In genomic region chr6:57047859-57048258, GRCh38 we compare ENCODE assay signal across 8 cellular contexts. TPM values are rescaled to one million over a fixed set of nuclear protein-coding genes. Genes with fewer than 3 reads are reported as not detected.
DNase-seq lines count a peak whose midpoint lies in the region; ATAC-seq and TF ChIP-seq lines count a peak whose summit lies in the region.
"Not testable (repeated sequence)": the region's sequence is repeated elsewhere in the genome, so short reads cannot be mapped to it uniquely, and the experiment has no call there.

No MANE protein-coding gene starts in this region.

- peak overlapping the region; percentile 13 to 46 for H3K4me3 Mint-ChIP-seq in CD14-positive monocyte
- peak overlapping the region; percentile 64 for H3K4me3 Mint-ChIP-seq in activated CD4-positive, alpha-beta memory T cell treated with anti-CD3 and anti-CD28 coated beads for 36 hours
- H3K4me3 Mint-ChIP-seq in naive thymus-derived CD4-positive, alpha-beta T cell = peak overlapping the region; percentile 46 to 84 (median 70)

- H3K36me3 Mint-ChIP-seq in CD14-positive monocyte = peaks cover 30 to 32% of the 10 kb centered on the region in 2 donors
- H3K36me3 Mint-ChIP-seq in activated CD4-positive, alpha-beta memory T cell treated with anti-CD3 and anti-CD28 coated beads for 36 hours = peaks cover 29% of the 10 kb centered on the region
- H3K36me3 Mint-ChIP-seq in naive thymus-derived CD4-positive, alpha-beta T cell = peaks cover 0 to 22% (median 6%) of the 10 kb centered on the region in 5 donors

- H3K27me3 Mint-ChIP-seq in CD14-positive monocyte (ENCODE audit: low read depth in 3 of 3) = peaks cover 8 to 15% (median 8%) of the 10 kb centered on the region in 3 donors
- H3K27me3 Mint-ChIP-seq in activated CD4-positive, alpha-beta memory T cell treated with anti-CD3 and anti-CD28 coated beads for 36 hours = peaks cover 13% of the 10 kb centered on the region
- peaks cover 0 to 30% (median 0%) of the 10 kb centered on the region in 5 donors for H3K27me3 Mint-ChIP-seq in naive thymus-derived CD4-positive, alpha-beta T cell

- peaks cover 21% of the 10 kb centered on the region for H3K4me1 Mint-ChIP-seq in CD14-positive monocyte
- peaks cover 19% of the 10 kb centered on the region for H3K4me1 Mint-ChIP-seq in activated CD4-positive, alpha-beta memory T cell treated with anti-CD3 and anti-CD28 coated beads for 36 hours (ENCODE audit: low read depth)
- H3K4me1 Mint-ChIP-seq in naive thymus-derived CD4-positive, alpha-beta T cell = peaks cover 21 to 41% (median 32%) of the 10 kb centered on the region in 7 donors

- not testable (repeated sequence) for DNase-seq in CD14-positive monocyte (ENCODE audit: low spot score); HAP-1 (ENCODE audit: low spot score in 2 of 2); activated CD4-positive, alpha-beta memory T cell treated with anti-CD3 and anti-CD28 coated beads for 36 hours; astrocyte of the spinal cord (ENCODE audit: low read depth, low spot score); fibroblast of mammary gland (ENCODE audit: low read depth); naive thymus-derived CD4-positive, alpha-beta T cell; smooth muscle cell (lab: John Stamatoyannopoulos, UW; ENCODE audit: unreplicated experiment)

- peaks cover 35% of the 10 kb centered on the region for H3K36me3 ChIP-seq in HAP-1 (replicated peaks)
- peaks cover 40% of the 10 kb centered on the region for H3K36me3 ChIP-seq in OCI-LY3 (replicated peaks; ENCODE audit: low read depth, low read length)
- H3K36me3 ChIP-seq in naive thymus-derived CD4-positive, alpha-beta T cell (ENCODE audit: control insufficient read depth in 2 of 3, insufficient read depth in 3 of 3, low read length in 3 of 3) = peaks cover 0 to 17% (median 6%) of the 10 kb centered on the region in 3 experiments
- H3K36me3 ChIP-seq in smooth muscle cell (ENCODE audit: low read depth) = peaks cover 11% of the 10 kb centered on the region

- intact Hi-C loops in CD14-positive monocyte (cut with micrococcal nuclease) = not testable (repeated sequence)
- intact Hi-C loops in activated CD4-positive, alpha-beta memory T cell treated with anti-CD3 and anti-CD28 coated beads for 36 hours (cut with micrococcal nuclease) = loop anchor here (5.0 kb wide), 1 partner anchor 174 kb away; the partner anchor contains the start of gene RAB23
- intact Hi-C loops in naive thymus-derived CD4-positive, alpha-beta T cell (cut with micrococcal nuclease) = loop anchor here (2.0 kb wide), 3 partner anchors 19 to 269 kb away; partner anchors contain the start of genes PRIM2 (in 2 of the 2) and RAB23 (in 1 of the 2)

- H4K20me1 ChIP-seq in OCI-LY3 (ENCODE audit: insufficient read depth, low read length) = not testable (repeated sequence)
- H4K20me1 ChIP-seq in smooth muscle cell (ENCODE audit: low read depth) = peaks cover 38% of the 10 kb centered on the region

- peaks cover 35% of the 10 kb centered on the region for H3K79me2 ChIP-seq in OCI-LY3 (ENCODE audit: low read length)
- H3K79me2 ChIP-seq in smooth muscle cell (ENCODE audit: low read depth) = peaks cover 44% of the 10 kb centered on the region

- peak overlapping the region; percentile 9; the same call in 1 of the 2 replicates for H3K9ac ChIP-seq in OCI-LY3 (ENCODE audit: low read length)
- H3K9ac ChIP-seq in smooth muscle cell (ENCODE audit: low read depth) = not testable (repeated sequence)

- peak overlapping the region in 2 of 7 donors; percentile 62 to 80 for H3K27ac Mint-ChIP-seq in CD14-positive monocyte
- peak overlapping the region; percentile 23 for H3K27ac Mint-ChIP-seq in activated CD4-positive, alpha-beta memory T cell treated with anti-CD3 and anti-CD28 coated beads for 36 hours
- peak overlapping the region; percentile 44 to 86 (median 68) for H3K27ac Mint-ChIP-seq in naive thymus-derived CD4-positive, alpha-beta T cell

- peak overlapping the region; percentile 32 for H3K4me3 ChIP-seq in HAP-1
- H3K4me3 ChIP-seq in OCI-LY3 (ENCODE audit: low read length) = peak overlapping the region; percentile 49
- peak overlapping the region; percentile 22 for H3K4me3 ChIP-seq in astrocyte of the spinal cord (ENCODE audit: low read depth, low read length)
- H3K4me3 ChIP-seq in fibroblast of mammary gland (ENCODE audit: control insufficient read depth, low read depth, low read length) = peak overlapping the region; percentile 42
- not testable (repeated sequence) for H3K4me3 ChIP-seq in naive thymus-derived CD4-positive, alpha-beta T cell (ENCODE audit: low read length)
- peak overlapping the region; percentile 33 for H3K4me3 ChIP-seq in smooth muscle cell

- not testable (repeated sequence) for H3K27me3 ChIP-seq in HAP-1 (ENCODE audit: low read depth); OCI-LY3 (ENCODE audit: low read depth, low read length); naive thymus-derived CD4-positive, alpha-beta T cell (ENCODE audit: control insufficient read depth in 2 of 2, insufficient read depth in 2 of 2, low read length in 2 of 2); smooth muscle cell (ENCODE audit: low read depth)

- not testable (repeated sequence) for TF ChIP-seq CTCF in CD14-positive monocyte (IDR thresholded peaks at IDR 0.05); OCI-LY3 (IDR thresholded peaks at IDR 0.05; ENCODE audit: low read depth, low read length); astrocyte of the spinal cord (IDR thresholded peaks at IDR 0.05; ENCODE audit: low read depth, low read length); fibroblast of mammary gland (conservative IDR thresholded peaks at IDR 0.05; ENCODE audit: control insufficient read depth, insufficient read depth, low read depth, low read length); smooth muscle cell (IDR thresholded peaks at IDR 0.05; ENCODE audit: borderline replicate concordance, insufficient read depth, poor library complexity, severe bottlenecking)

- H3F3A ChIP-seq in smooth muscle cell (ENCODE audit: low read depth) = not testable (repeated sequence)

- POLR2A ChIA-PET in activated CD4-positive, alpha-beta memory T cell treated with anti-CD3 and anti-CD28 coated beads for 36 hours (lab: Charles Lee); naive thymus-derived CD4-positive, alpha-beta T cell (lab: Charles Lee): not testable (repeated sequence)

- H2AFZ ChIP-seq in OCI-LY3 (ENCODE audit: low read depth, low read length); smooth muscle cell (ENCODE audit: low read depth): not testable (repeated sequence)

- not testable (repeated sequence) for H3K9me3 Mint-ChIP-seq in CD14-positive monocyte; activated CD4-positive, alpha-beta memory T cell treated with anti-CD3 and anti-CD28 coated beads for 36 hours; naive thymus-derived CD4-positive, alpha-beta T cell

- CTCF ChIA-PET in activated CD4-positive, alpha-beta memory T cell treated with anti-CD3 and anti-CD28 coated beads for 36 hours (lab: Charles Lee); naive thymus-derived CD4-positive, alpha-beta T cell (lab: Charles Lee): not testable (repeated sequence)

- H3K27ac ChIP-seq in OCI-LY3 (ENCODE audit: low read length); naive thymus-derived CD4-positive, alpha-beta T cell (ENCODE audit: low read depth, low read length); smooth muscle cell (ENCODE audit: low read depth): not testable (repeated sequence)

- not testable (repeated sequence) for H3K9me3 ChIP-seq in HAP-1; OCI-LY3 (ENCODE audit: insufficient read depth, low read length); naive thymus-derived CD4-positive, alpha-beta T cell (ENCODE audit: control insufficient read depth in 2 of 3, low read length in 3 of 3); smooth muscle cell (replicated peaks; ENCODE audit: low read depth)

- in situ Hi-C loops in HAP-1 (cut with MboI; ENCODE audit: low sequenced_read_pairs); astrocyte of the spinal cord (cut with HindIII; ENCODE audit: low sequenced_read_pairs): not testable (repeated sequence)

- H3K4me2 ChIP-seq in OCI-LY3 (ENCODE audit: low read length) (peak overlapping the region; percentile 43), smooth muscle cell (peak overlapping the region; percentile 80)

- 59% methylated on average over 6 of the region's 6 CpGs for WGBS in smooth muscle cell (ENCODE audit: low lambda C conversion rate)

- ATAC-seq in naive thymus-derived CD4-positive, alpha-beta T cell = not testable (repeated sequence)

- H3K4me1 ChIP-seq in HAP-1 = peaks cover 17% of the 10 kb centered on the region
- H3K4me1 ChIP-seq in OCI-LY3 (ENCODE audit: low read length) = peaks cover 11% of the 10 kb centered on the region
- H3K4me1 ChIP-seq in naive thymus-derived CD4-positive, alpha-beta T cell (ENCODE audit: control insufficient read depth in 2 of 2, insufficient read depth in 2 of 2, low read length in 2 of 2) = not testable (repeated sequence)
- H3K4me1 ChIP-seq in smooth muscle cell (ENCODE audit: low read depth) = peaks cover 17% of the 10 kb centered on the region

RNA-seq across cellular contexts. Expression of gene KIAA1586, which starts 1.4 kb away (rescaled TPM):
- 1 to 10 TPM; 4.4 to 5.0 TPM for polyA plus RNA-seq in CD14-positive monocyte
- total RNA-seq in activated CD4-positive, alpha-beta memory T cell treated with anti-CD3 and anti-CD28 coated beads for 36 hours = 10 to 100 TPM; 13.7 to 15.4 TPM
- 10 to 100 TPM; 13.5 to 21.5 (median 16.0) TPM for total RNA-seq in naive thymus-derived CD4-positive, alpha-beta T cell
- polyA plus RNA-seq in naive thymus-derived CD4-positive, alpha-beta T cell = 1 to 10 TPM; 7.9 to 9.6 TPM
- total RNA-seq in smooth muscle cell = 13.1 and 19.7 TPM in 2 replicates
- 10.1 and 14.7 TPM in 2 replicates for polyA plus RNA-seq in smooth muscle cell

RNA-seq across cellular contexts. Expression of gene ZNF451, which starts 42.1 kb away (rescaled TPM):
- polyA plus RNA-seq in CD14-positive monocyte (10 to 100 TPM in 1 of 2 donors, 1 to 10 TPM in 1; 7.9 to 22.0 TPM), smooth muscle cell (21.1 and 23.6 TPM in 2 replicates)
- total RNA-seq in activated CD4-positive, alpha-beta memory T cell treated with anti-CD3 and anti-CD28 coated beads for 36 hours = 10 to 100 TPM; 38.2 to 41.4 TPM
- total RNA-seq in naive thymus-derived CD4-positive, alpha-beta T cell = 100 to 1,000 TPM in 2 of 5 experiments, 10 to 100 TPM in 3; 63.4 to 116 (median 96.6) TPM
- polyA plus RNA-seq in naive thymus-derived CD4-positive, alpha-beta T cell = 10 to 100 TPM; 29.8 to 35.6 TPM
- total RNA-seq in smooth muscle cell = 76.5 and 87.8 TPM in 2 replicates
